ENCODE assay signal across 16 cellular contexts in genomic region chr4:106806158-106806797, GRCh38.
DNase-seq lines count a peak whose midpoint lies in the region; ATAC-seq and TF ChIP-seq lines count a peak whose summit lies in the region.
"Had no signal": no experiment of that assay in that cellular context is flagged by ENCODE, and none has a peak within 500 bp of the region (broad histone marks: within the 10 kb centered on the region; RNA-seq: fewer than 3 reads in every experiment).

No MANE protein-coding gene starts in this region.

- intact Hi-C loops in left lung (cut with DNase I) = no loop called here

- H3K9me2 ChIP-seq in GM23248 (ENCODE audit: insufficient read depth) = no peaks in the 10 kb centered on the region

- ATAC-seq in left lung = peak; percentile 83
- ATAC-seq in GM18858 (IDR thresholded peaks at IDR 0.05; ENCODE audit: unreplicated experiment) = no peak
- no peak for ATAC-seq in GM18517 (IDR thresholded peaks at IDR 0.05; ENCODE audit: unreplicated experiment)

- in situ Hi-C loops in GM23248 (cut with MboI) = loop anchor here (10.0 kb wide), 1 partner anchor 431 kb away; no protein-coding TSS in a partner anchor

- H3K4me1 ChIP-seq in GM23248 (ENCODE audit: insufficient read depth) (peaks cover 14% of the 10 kb centered on the region), left lung (no peaks in the 10 kb centered on the region)

- no peaks in the 10 kb centered on the region for H4K20me1 ChIP-seq in GM23248 (ENCODE audit: insufficient read depth)

- no peaks in the 10 kb centered on the region for H3K27me3 ChIP-seq in GM23248 (replicated peaks; ENCODE audit: insufficient read depth)
- peaks cover 7 to 13% of the 10 kb centered on the region in 2 donors for H3K27me3 ChIP-seq in left lung

- H3K4me2 ChIP-seq in GM23248 (ENCODE audit: unreplicated experiment) = no peak overlapping the region

- no peak overlapping the region for H3K9ac ChIP-seq in GM23248

- H3K79me2 ChIP-seq in GM23248 (ENCODE audit: insufficient read depth) = no peaks in the 10 kb centered on the region

- H2AFZ ChIP-seq in GM23248 = no peak overlapping the region

- TF ChIP-seq CTCF in AG10803 (conservative IDR thresholded peaks at IDR 0.05; ENCODE audit: low read length) (no peak), left lung (IDR thresholded peaks at IDR 0.05) (no peak)

- no peak overlapping the region for H3K4me3 ChIP-seq in AG10803 (ENCODE audit: low read length)
- no peak overlapping the region for H3K4me3 ChIP-seq in GM23248
- H3K4me3 ChIP-seq in left lung = no peak overlapping the region

- DNase-seq in AG10803 (ENCODE audit: low read depth) = peak; percentile 65
- peak; percentile 28 for DNase-seq in GM23248
- DNase-seq in NCI-H774 (lab: John Stamatoyannopoulos, UW) = peak; percentile 17
- no peak for DNase-seq in left lung
- no peak for DNase-seq in activated naive CD4-positive, alpha-beta T cell (lab: John Stamatoyannopoulos, UW)
- DNase-seq: Caco-2; CD4-positive, CD25-positive, alpha-beta regulatory T cell; DMS153; GOT3; IMR-90; Karpas-422; NCI-H187; NCI-H446; NCI-H748 treated with DMSO at 0.1 percent for 48 hours had no signal

- no peaks in the 10 kb centered on the region for H3F3A ChIP-seq in GM23248 (ENCODE audit: insufficient read depth)

- H3K9me3 ChIP-seq in GM23248 (ENCODE audit: low read depth) = no peaks in the 10 kb centered on the region
- no peaks in the 10 kb centered on the region for H3K9me3 ChIP-seq in left lung
- H3K9me3 ChIP-seq: Caco-2 had no signal

- no peaks in the 10 kb centered on the region for H3K36me3 ChIP-seq in GM23248 (ENCODE audit: low read depth)
- no peaks in the 10 kb centered on the region for H3K36me3 ChIP-seq in left lung

- H3K27ac ChIP-seq in GM23248 (no peak overlapping the region), left lung (no peak overlapping the region)

Comparison
In these comparisons a context has a peak if more than half of its experiments do, and no peak if none do; other contexts are left out.
1. DNase-seq: peak in AG10803 (single experiment), GM23248 (single experiment) and NCI-H774 (single experiment); none in left lung (0 of 2) and activated naive CD4-positive, alpha-beta T cell (0 of 4).